15 cellular contexts compared by ENCODE assay signal in the genomic region with DNA sequence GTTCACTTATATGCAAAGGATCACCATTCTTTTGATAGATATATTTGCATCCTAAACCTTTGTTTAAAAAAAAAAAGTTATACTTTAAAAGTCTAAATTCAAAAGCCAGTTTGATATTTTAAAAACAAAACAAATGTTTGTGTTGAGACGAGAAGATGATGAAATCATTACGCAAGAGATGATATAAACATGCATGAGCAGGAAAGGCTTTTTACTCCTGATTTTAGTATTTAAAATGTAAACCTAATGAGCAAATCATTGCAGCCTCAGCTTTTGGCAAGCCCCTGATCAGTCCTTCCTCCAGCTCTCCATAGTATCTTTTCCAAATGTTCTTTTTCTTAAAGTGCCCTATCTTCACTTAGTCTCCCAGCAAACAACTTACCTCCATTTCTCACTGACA.
DNase-seq lines count a peak whose midpoint lies in the region; ATAC-seq and TF ChIP-seq lines count a peak whose summit lies in the region.
"Had no signal": no experiment of that assay in that cellular context is flagged by ENCODE, and none has a peak within 500 bp of the region (broad histone marks: within the 10 kb centered on the region; RNA-seq: fewer than 3 reads in every experiment).

No MANE protein-coding gene starts in this region.

- peaks cover 62% of the 10 kb centered on the region for H3K36me3 Mint-ChIP-seq in stimulated activated effector memory CD8-positive, alpha-beta T cell treated with anti-CD3 and anti-CD28 coated beads, Interleukin-12 subunit alpha, Interleukin-12 subunit beta, amount 100 ng/mL, for 72 hours
- H3K36me3 Mint-ChIP-seq in naive thymus-derived CD8-positive, alpha-beta T cell: peaks cover 14 to 47% (median 47%) of the 10 kb centered on the region in 3 donors

- H3K9me3 Mint-ChIP-seq in stimulated activated naive CD8-positive, alpha-beta T cell treated with anti-CD3 and anti-CD28 coated beads, Interleukin-15, amount 100 ng/mL, for 72 hours: no peaks in the 10 kb centered on the region
- no peaks in the 10 kb centered on the region for H3K9me3 Mint-ChIP-seq in stimulated activated effector memory CD8-positive, alpha-beta T cell treated with anti-CD3 and anti-CD28 coated beads, Interleukin-12 subunit alpha, Interleukin-12 subunit beta, amount 100 ng/mL, for 72 hours
- no peaks in the 10 kb centered on the region for H3K9me3 Mint-ChIP-seq in naive thymus-derived CD8-positive, alpha-beta T cell
- H3K9me3 Mint-ChIP-seq: T-cell had no signal

- peak overlapping the region; percentile 71 for H3K27ac ChIP-seq in SK-N-MC
- H3K27ac ChIP-seq: ascending aorta, prostate gland, WERI-Rb-1 had no signal

- DNase-seq in stimulated activated naive CD8-positive, alpha-beta T cell treated with anti-CD3 and anti-CD28 coated beads, Interleukin-15, amount 100 ng/mL, for 72 hours: no peak
- no peak for DNase-seq in stimulated activated naive CD8-positive, alpha-beta T cell treated with anti-CD3 and anti-CD28 coated beads, Interleukin-15, Interleukin-2, amounts not matched to agents 100 U/mL and 50 U/mL, for 24 hours
- DNase-seq in SK-N-MC (ENCODE audit: low read depth, low spot score) (no peak), fibroblast of mammary gland (ENCODE audit: low read depth) (peak; percentile 19), AG08396 (ENCODE audit: low spot score) (no peak)
- DNase-seq in stimulated activated effector memory CD8-positive, alpha-beta T cell treated with anti-CD3 and anti-CD28 coated beads, Interleukin-12 subunit alpha, Interleukin-12 subunit beta, amount 100 ng/mL, for 72 hours (ENCODE audit: low spot score in 2 of 2): no peak
- no peak for DNase-seq in naive thymus-derived CD8-positive, alpha-beta T cell
- DNase-seq: activated effector memory CD4-positive, alpha-beta T cell treated with Interleukin-2 at 50 U/mL for 16 hours; AML-193; cortex of kidney; T-cell; WERI-Rb-1 had no signal

- no peak overlapping the region for H3K4me3 Mint-ChIP-seq in stimulated activated naive CD8-positive, alpha-beta T cell treated with anti-CD3 and anti-CD28 coated beads, Interleukin-15, amount 100 ng/mL, for 72 hours
- no peak overlapping the region for H3K4me3 Mint-ChIP-seq in stimulated activated effector memory CD8-positive, alpha-beta T cell treated with anti-CD3 and anti-CD28 coated beads, Interleukin-12 subunit alpha, Interleukin-12 subunit beta, amount 100 ng/mL, for 72 hours
- H3K4me3 Mint-ChIP-seq in naive thymus-derived CD8-positive, alpha-beta T cell: no peak overlapping the region
- H3K4me3 Mint-ChIP-seq: T-cell had no signal

- no peaks in the 10 kb centered on the region for H3K9me3 ChIP-seq in SK-N-MC (ENCODE audit: low read depth, low read length)
- H3K9me3 ChIP-seq: ascending aorta, prostate gland had no signal

- POLR2A ChIA-PET in naive thymus-derived CD8-positive, alpha-beta T cell (lab: Charles Lee): no interaction called here

- H3K27me3 Mint-ChIP-seq in stimulated activated naive CD8-positive, alpha-beta T cell treated with anti-CD3 and anti-CD28 coated beads, Interleukin-15, amount 100 ng/mL, for 72 hours: no peaks in the 10 kb centered on the region
- H3K27me3 Mint-ChIP-seq in naive thymus-derived CD8-positive, alpha-beta T cell: no peaks in the 10 kb centered on the region
- H3K27me3 Mint-ChIP-seq: T-cell had no signal

- peak overlapping the region; percentile 66 for H3K4me3 ChIP-seq in SK-N-MC
- no peak overlapping the region for H3K4me3 ChIP-seq in fibroblast of mammary gland (ENCODE audit: control insufficient read depth, low read depth, low read length)
- H3K4me3 ChIP-seq: ascending aorta, prostate gland had no signal

- H3K9ac ChIP-seq in SK-N-MC (ENCODE audit: insufficient read length): peak overlapping the region; percentile 60

- peaks cover 6% of the 10 kb centered on the region for H3K4me1 Mint-ChIP-seq in stimulated activated naive CD8-positive, alpha-beta T cell treated with anti-CD3 and anti-CD28 coated beads, Interleukin-15, amount 100 ng/mL, for 72 hours
- peaks cover 17% of the 10 kb centered on the region for H3K4me1 Mint-ChIP-seq in stimulated activated effector memory CD8-positive, alpha-beta T cell treated with anti-CD3 and anti-CD28 coated beads, Interleukin-12 subunit alpha, Interleukin-12 subunit beta, amount 100 ng/mL, for 72 hours
- peaks cover 0 to 4% (median 2%) of the 10 kb centered on the region in 4 donors for H3K4me1 Mint-ChIP-seq in naive thymus-derived CD8-positive, alpha-beta T cell
- H3K4me1 Mint-ChIP-seq: T-cell had no signal

- no peaks in the 10 kb centered on the region for H3K36me3 ChIP-seq in SK-N-MC (ENCODE audit: insufficient read depth, low read length)
- H3K36me3 ChIP-seq: ascending aorta, prostate gland, WERI-Rb-1 had no signal

- no peak for ATAC-seq in stimulated activated naive CD8-positive, alpha-beta T cell treated with anti-CD3 and anti-CD28 coated beads, Interleukin-15, amount 100 ng/mL, for 72 hours
- no peak for ATAC-seq in stimulated activated naive CD8-positive, alpha-beta T cell treated with anti-CD3 and anti-CD28 coated beads, Interleukin-15, Interleukin-2, amounts not matched to agents 100 U/mL and 50 U/mL, for 24 hours
- no peak for ATAC-seq in stimulated activated effector memory CD8-positive, alpha-beta T cell treated with anti-CD3 and anti-CD28 coated beads, Interleukin-12 subunit alpha, Interleukin-12 subunit beta, amount 100 ng/mL, for 72 hours
- ATAC-seq in naive thymus-derived CD8-positive, alpha-beta T cell: no peak
- ATAC-seq in HG03342 (IDR thresholded peaks at IDR 0.05; ENCODE audit: unreplicated experiment): no peak
- ATAC-seq: T-cell had no signal

- TF ChIP-seq CTCF in fibroblast of mammary gland (conservative IDR thresholded peaks at IDR 0.05; ENCODE audit: control insufficient read depth, insufficient read depth, low read depth, low read length): no peak

- H3K27ac Mint-ChIP-seq in stimulated activated naive CD8-positive, alpha-beta T cell treated with anti-CD3 and anti-CD28 coated beads, Interleukin-15, amount 100 ng/mL, for 72 hours: peak overlapping the region; percentile 71 to 88
- H3K27ac Mint-ChIP-seq in stimulated activated effector memory CD8-positive, alpha-beta T cell treated with anti-CD3 and anti-CD28 coated beads, Interleukin-12 subunit alpha, Interleukin-12 subunit beta, amount 100 ng/mL, for 72 hours: peak overlapping the region; percentile 16
- H3K27ac Mint-ChIP-seq in naive thymus-derived CD8-positive, alpha-beta T cell: peak overlapping the region in 3 of 10 donors; percentile 7 to 36 (median 32)
- H3K27ac Mint-ChIP-seq: T-cell had no signal
